ENCODE assay signal across 18 cellular contexts in the genomic region with DNA sequence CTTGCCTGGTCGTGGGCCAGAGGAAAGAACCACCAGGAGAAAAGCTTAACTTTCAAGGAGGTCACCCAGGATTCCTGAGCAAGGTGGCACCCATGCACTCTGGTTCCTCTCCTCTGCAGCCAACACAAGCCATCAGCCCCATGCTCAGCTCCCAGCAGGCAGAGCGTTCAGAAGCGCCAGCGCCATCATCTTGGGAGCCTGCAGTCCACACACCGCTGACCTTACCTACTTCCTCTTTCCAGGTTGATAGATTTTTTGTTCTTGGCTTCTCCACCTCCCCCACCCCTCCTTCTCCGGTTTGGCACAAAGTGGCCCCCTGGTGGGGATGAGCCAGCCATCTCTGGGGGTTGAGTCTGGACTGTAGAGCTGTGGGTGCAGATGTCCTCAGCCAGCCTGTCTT. TPM values are rescaled to one million over a fixed set of nuclear protein-coding genes. Genes with fewer than 3 reads are reported as not detected.
A peak's percentile ranks its signal among the peaks of the same experiment; 100 is the strongest.
DNase-seq lines count a peak whose midpoint lies in the region; ATAC-seq and TF ChIP-seq lines count a peak whose summit lies in the region.
"Had no signal": no experiment of that assay in that cellular context is flagged by ENCODE, and none has a peak within 500 bp of the region (broad histone marks: within the 10 kb centered on the region; RNA-seq: fewer than 3 reads in every experiment).

No MANE protein-coding gene starts in this region.

- H3K9ac ChIP-seq in parathyroid adenoma, result no peak overlapping the region

- H3K36me3 ChIP-seq in parathyroid adenoma (ENCODE audit: control insufficient read depth, insufficient read depth, low read length), result no peaks in the 10 kb centered on the region
- H3K36me3 ChIP-seq in ovary, result no peaks in the 10 kb centered on the region
- no peaks in the 10 kb centered on the region for H3K36me3 ChIP-seq in tibial artery
- H3K36me3 ChIP-seq: transverse colon had no signal

- H3K27me3 ChIP-seq in parathyroid adenoma (ENCODE audit: control insufficient read depth, insufficient read depth, low read length) (no peaks in the 10 kb centered on the region), ovary (peaks cover 2% of the 10 kb centered on the region), tibial artery (peaks cover 4 to 56% of the 10 kb centered on the region in 2 donors)

- H3K9me3 Mint-ChIP-seq in brain, result peaks cover 0 to 3% (median 0%) of the 10 kb centered on the region in 5 experiments
- H3K9me3 Mint-ChIP-seq: immature natural killer cell had no signal

- no peaks in the 10 kb centered on the region for H3K79me2 ChIP-seq in parathyroid adenoma

- H3K9me3 ChIP-seq in parathyroid adenoma (ENCODE audit: control insufficient read depth, low read length) (no peaks in the 10 kb centered on the region), ovary (no peaks in the 10 kb centered on the region), tibial artery (no peaks in the 10 kb centered on the region)
- H3K9me3 ChIP-seq: transverse colon had no signal

- peak overlapping the region; percentile 51 to 86 (median 85) for H3K4me3 Mint-ChIP-seq in brain
- H3K4me3 Mint-ChIP-seq: activated naive CD8-positive, alpha-beta T cell treated with anti-CD3 and anti-CD28 coated beads for 36 hours had no signal

- peaks cover 14% of the 10 kb centered on the region for H3K27me3 Mint-ChIP-seq in brain

- ATAC-seq in GM21723 (IDR thresholded peaks at IDR 0.05; ENCODE audit: unreplicated experiment), result no peak

- WGBS in ovary, 3 donors, result 83 to 93% (median 85%) methylated on average over 6 of the region's 6 CpGs

- no peak overlapping the region for H3K27ac Mint-ChIP-seq in brain
- H3K27ac Mint-ChIP-seq: activated naive CD8-positive, alpha-beta T cell treated with anti-CD3 and anti-CD28 coated beads for 36 hours had no signal

- H3K27ac ChIP-seq in parathyroid adenoma (peak overlapping the region; percentile 99), ovary (no peak overlapping the region), tibial artery (no peak overlapping the region)
- H3K27ac ChIP-seq: skin epidermis, transverse colon had no signal

- TF ChIP-seq POLR2A in ovary (IDR thresholded peaks at IDR 0.05), result no peak

- peaks cover 30% of the 10 kb centered on the region for H3K4me1 ChIP-seq in parathyroid adenoma
- peaks cover 7% of the 10 kb centered on the region for H3K4me1 ChIP-seq in ovary (ENCODE audit: insufficient read depth)
- H3K4me1 ChIP-seq in tibial artery, result peaks cover 0 to 24% (median 19%) of the 10 kb centered on the region in 4 donors

- TF ChIP-seq CTCF in brain (conservative IDR thresholded peaks at IDR 0.05) (no peak), parathyroid adenoma (IDR thresholded peaks at IDR 0.05) (peak; percentile 30), ovary (IDR thresholded peaks at IDR 0.05) (no peak), tibial artery (IDR thresholded peaks at IDR 0.05) (no peak)

- peak overlapping the region; percentile 7 for H2AFZ ChIP-seq in parathyroid adenoma

- H3K4me1 Mint-ChIP-seq in brain, result peaks cover 34% of the 10 kb centered on the region

- no peak for TF ChIP-seq EP300 in ovary (IDR thresholded peaks at IDR 0.05)

- H3K4me2 ChIP-seq in parathyroid adenoma (ENCODE audit: low read length), result no peak overlapping the region

- peak; percentile 42 for DNase-seq in DMS53 (lab: John Stamatoyannopoulos, UW)
- no peak for DNase-seq in DMS53 treated with DMSO at 0.1 percent for 48 hours (lab: John Stamatoyannopoulos, UW; ENCODE audit: unreplicated experiment)
- peak; percentile 64 for DNase-seq in NCI-H2107 (lab: John Stamatoyannopoulos, UW)
- no peak for DNase-seq in ovary
- DNase-seq in tibial artery, result no peak
- DNase-seq: 8988T; activated CD8-positive, alpha-beta memory T cell treated with anti-CD3 and anti-CD28 coated beads for 24 hours; activated naive CD8-positive, alpha-beta T cell treated with anti-CD3 and anti-CD28 coated beads for 36 hours; DMS79 treated with DMSO at 0.1 percent for 48 hours; immature natural killer cell; transverse colon had no signal

- H3K36me3 Mint-ChIP-seq in brain, result peaks cover 3% of the 10 kb centered on the region
- H3K36me3 Mint-ChIP-seq: immature natural killer cell had no signal

- intact Hi-C loops in ovary (cut with DNase I) (no loop called here), tibial artery (cut with DNase I; ENCODE audit: low total_unique reads) (loop anchor here (5.0 kb wide), 1 partner anchor 39 kb away; no protein-coding TSS in a partner anchor)

- H3K4me3 ChIP-seq in parathyroid adenoma (ENCODE audit: low read depth, low read length) (no peak overlapping the region), ovary (no peak overlapping the region), tibial artery (no peak overlapping the region)
- H3K4me3 ChIP-seq: skin epidermis, transverse colon had no signal

RNA-seq across cellular contexts. Expression of gene WDR86, which starts 1.7 kb away (rescaled TPM):
- polyA plus RNA-seq in brain (ENCODE audit: insufficient read depth, low read depth, low replicate concordance) (4.1 TPM), ovary (1 to 10 TPM in 1 of 2 donors, under 1 TPM in 1; 0.77 to 3.1 TPM)
- total RNA-seq in ovary, result 10 to 100 TPM in 5 of 7 donors, 1 to 10 TPM in 2; 1.2 to 43.4 (median 19.4) TPM
- total RNA-seq: activated naive CD8-positive, alpha-beta T cell treated with anti-CD3 and anti-CD28 coated beads for 36 hours; T-helper 2 cell treated with Interferon-gamma antibody and Interleukin-4, amounts not matched to agents 100 ng/mL and 5 ng/mL, for 36 hours had no signal

RNA-seq across cellular contexts. Expression of gene CRYGN, which starts 28.4 kb away (rescaled TPM):
- polyA plus RNA-seq in brain (ENCODE audit: insufficient read depth, low read depth, low replicate concordance) (0.70 TPM), ovary (under 1 TPM; 0.24 to 0.53 TPM)
- 1 to 10 TPM in 2 of 7 donors, under 1 TPM in 3, not detected in 2; 0.43 to 2.3 (median 0.95) TPM for total RNA-seq in ovary
- total RNA-seq: cerebellum; LHCN-M2; T-helper 2 cell treated with Interferon-gamma antibody and Interleukin-4, amounts not matched to agents 100 ng/mL and 5 ng/mL, for 36 hours; transverse colon had no signal
- polyA plus RNA-seq: immature natural killer cell had no signal

Comparison
In these comparisons a context has a peak if more than half of its experiments do, and no peak if none do; other contexts are left out.
1. DNase-seq: peak in DMS53 (single experiment) and NCI-H2107 (single experiment); none in DMS53 treated with DMSO at 0.1 percent for 48 hours (single experiment), ovary (0 of 5) and tibial artery (0 of 2).